In genomic region chr5:3099526-3099925, GRCh38 we compare ENCODE assay signal across 7 cellular contexts.
"Had no signal": no experiment of that assay in that cellular context is flagged by ENCODE, and none has a peak within 500 bp of the region (broad histone marks: within the 10 kb centered on the region; RNA-seq: fewer than 3 reads in every experiment).

No MANE protein-coding gene starts in this region.

- H2AFZ ChIP-seq: GM23338 had no signal

- H3K27ac ChIP-seq: KMS-11 had no signal

- H3K4me1 Mint-ChIP-seq: IgD-negative memory B cell had no signal

- H3K4me3 ChIP-seq: GM23338 had no signal

- H3K9me3 Mint-ChIP-seq: GM23338 had no signal

- FAIRE-seq: HTR-8/SVneo had no signal

- ATAC-seq: GM23338 had no signal

- H3K4me3 Mint-ChIP-seq: GM23338, IgD-negative memory B cell had no signal

- H3K4me2 ChIP-seq: KMS-11 had no signal

- H3K9ac ChIP-seq: KMS-11 had no signal

- H3K27ac Mint-ChIP-seq: IgD-negative memory B cell had no signal

- DNase-seq: H7, HCEC 1CT, KBM-7 had no signal
